In genomic region chr9:136606687-136607333, GRCh38 we compare ENCODE assay signal across 25 cellular contexts. TPM values are rescaled to one million over a fixed set of nuclear protein-coding genes. Genes with fewer than 3 reads are reported as not detected.
DNase-seq lines count a peak whose midpoint lies in the region; ATAC-seq and TF ChIP-seq lines count a peak whose summit lies in the region.
"Had no signal": no experiment of that assay in that cellular context is flagged by ENCODE, and none has a peak within 500 bp of the region (broad histone marks: within the 10 kb centered on the region; RNA-seq: fewer than 3 reads in every experiment).

No MANE protein-coding gene starts in this region.

- H3K4me1 Mint-ChIP-seq in activated CD8-positive, alpha-beta memory T cell treated with anti-CD3 and anti-CD28 coated beads, Interleukin-2, amount 10 ng/mL, durations not matched to agents 7 days and 5 days: no peaks in the 10 kb centered on the region
- H3K4me1 Mint-ChIP-seq: activated naive CD8-positive, alpha-beta T cell treated with anti-CD3 and anti-CD28 coated beads, Interleukin-2, amount 10 ng/mL, durations not matched to agents 7 days and 5 days; CD8-positive, alpha-beta memory T cell had no signal

- peak overlapping the region; percentile 71 for H3K27ac ChIP-seq in SJSA1
- peak overlapping the region; percentile 30 for H3K27ac ChIP-seq in layer of hippocampus (ENCODE audit: low read depth, low read length)
- peak overlapping the region; percentile 74 for H3K27ac ChIP-seq in rectal smooth muscle tissue (ENCODE audit: low read depth, low read length)
- H3K27ac ChIP-seq: body of pancreas had no signal

- no peak overlapping the region for H3K27ac Mint-ChIP-seq in activated CD8-positive, alpha-beta memory T cell treated with anti-CD3 and anti-CD28 coated beads, Interleukin-2, amount 10 ng/mL, durations not matched to agents 7 days and 5 days
- H3K27ac Mint-ChIP-seq: activated naive CD8-positive, alpha-beta T cell treated with anti-CD3 and anti-CD28 coated beads, Interleukin-2, amount 10 ng/mL, durations not matched to agents 7 days and 5 days; activated T-helper 2 cell treated with anti-CD3 and anti-CD28 coated beads, Interferon-gamma antibody, Interleukin-2, Interleukin-4, amounts not matched to agents 10 μg/mL and 5 μg/mL and 100 μg/mL, durations not matched to agents 14 hours and 24 hours and 36 hours; CD8-positive, alpha-beta memory T cell; natural killer cell; progenitor cell of endocrine pancreas; type B pancreatic cell had no signal

- no peak for ATAC-seq in activated CD8-positive, alpha-beta memory T cell treated with anti-CD3 and anti-CD28 coated beads, Interleukin-2, amount 10 ng/mL, durations not matched to agents 7 days and 5 days
- ATAC-seq: body of pancreas, natural killer cell had no signal

- no peak overlapping the region for H3K4me3 Mint-ChIP-seq in activated CD8-positive, alpha-beta memory T cell treated with anti-CD3 and anti-CD28 coated beads, Interleukin-2, amount 10 ng/mL, durations not matched to agents 7 days and 5 days
- H3K4me3 Mint-ChIP-seq: activated naive CD8-positive, alpha-beta T cell treated with anti-CD3 and anti-CD28 coated beads, Interleukin-2, amount 10 ng/mL, durations not matched to agents 7 days and 5 days; CD8-positive, alpha-beta memory T cell; natural killer cell had no signal

- no peaks in the 10 kb centered on the region for H3K9me3 Mint-ChIP-seq in activated CD8-positive, alpha-beta memory T cell treated with anti-CD3 and anti-CD28 coated beads, Interleukin-2, amount 10 ng/mL, durations not matched to agents 7 days and 5 days (ENCODE audit: low read depth)
- H3K9me3 Mint-ChIP-seq: activated naive CD8-positive, alpha-beta T cell treated with anti-CD3 and anti-CD28 coated beads, Interleukin-2, amount 10 ng/mL, durations not matched to agents 7 days and 5 days; activated T-helper 2 cell treated with anti-CD3 and anti-CD28 coated beads, Interferon-gamma antibody, Interleukin-2, Interleukin-4, amounts not matched to agents 10 μg/mL and 5 μg/mL and 100 μg/mL, durations not matched to agents 14 hours and 24 hours and 36 hours; CD8-positive, alpha-beta memory T cell; natural killer cell; type B pancreatic cell had no signal

- H3K27me3 Mint-ChIP-seq in activated CD8-positive, alpha-beta memory T cell treated with anti-CD3 and anti-CD28 coated beads, Interleukin-2, amount 10 ng/mL, durations not matched to agents 7 days and 5 days: peaks cover 3% of the 10 kb centered on the region
- H3K27me3 Mint-ChIP-seq: type B pancreatic cell had no signal

- H3K27me3 ChIP-seq in SJSA1 (replicated peaks) (no peaks in the 10 kb centered on the region), layer of hippocampus (ENCODE audit: control insufficient read depth, insufficient read depth, low read length) (no peaks in the 10 kb centered on the region), rectal smooth muscle tissue (ENCODE audit: control insufficient read depth, insufficient read depth, low read length) (peaks cover 5% of the 10 kb centered on the region)
- H3K27me3 ChIP-seq: body of pancreas had no signal

- H3K4me1 ChIP-seq in SJSA1 (replicated peaks) (peaks cover 42% of the 10 kb centered on the region), rectal smooth muscle tissue (ENCODE audit: control insufficient read depth, insufficient read depth, low read length) (peaks cover 7% of the 10 kb centered on the region)
- H3K4me1 ChIP-seq: body of pancreas had no signal

- H3K9ac ChIP-seq in rectal smooth muscle tissue (ENCODE audit: low read length): no peak overlapping the region

- DNase-seq in ELF-1 (ENCODE audit: low read depth, low spot score): peak; percentile 61
- peak in 1 of 2 experiments; percentile 53 for DNase-seq in SJSA1 (ENCODE audit: low read depth in 1 of 2, low spot score in 2 of 2)
- DNase-seq in activated CD4-positive, alpha-beta T cell treated with anti-CD3 and anti-CD28 coated beads, Interleukin-2, amount 50 U/mL, for 4 hours: no peak
- no peak for DNase-seq in activated CD8-positive, alpha-beta memory T cell treated with anti-CD3 and anti-CD28 coated beads, Interleukin-2, amount 10 ng/mL, durations not matched to agents 7 days and 5 days
- DNase-seq in KG1 (lab: John Stamatoyannopoulos, UW): no peak
- DNase-seq in erythroblast (lab: John Stamatoyannopoulos, UW): no peak
- DNase-seq: activated CD4-positive, alpha-beta T cell treated with anti-CD3 and anti-CD28 coated beads for 4 hours; activated naive CD8-positive, alpha-beta T cell treated with anti-CD3 and anti-CD28 coated beads, Interleukin-2, amount 10 ng/mL, durations not matched to agents 7 days and 5 days; CD8-positive, alpha-beta memory T cell; IMR-90; mammary epithelial cell; natural killer cell; NCI-H2171 treated with DMSO at 0.1 percent for 48 hours; NCI-H748 treated with DMSO at 0.1 percent for 48 hours; stimulated activated CD4-positive, alpha-beta T cell treated with anti-CD3 and anti-CD28 coated beads, Interleukin-2, amount 100 ng/mL, for 48 hours; stimulated activated naive CD4-positive, alpha-beta T cell treated with Interleukin-2 at 50 U/mL for 16 hours had no signal

- H3K36me3 Mint-ChIP-seq in activated CD8-positive, alpha-beta memory T cell treated with anti-CD3 and anti-CD28 coated beads, Interleukin-2, amount 10 ng/mL, durations not matched to agents 7 days and 5 days: no peaks in the 10 kb centered on the region
- H3K36me3 Mint-ChIP-seq: activated naive CD8-positive, alpha-beta T cell treated with anti-CD3 and anti-CD28 coated beads, Interleukin-2, amount 10 ng/mL, durations not matched to agents 7 days and 5 days; CD8-positive, alpha-beta memory T cell; natural killer cell; type B pancreatic cell had no signal

- TF ChIP-seq POLR2A in erythroblast (IDR thresholded peaks at IDR 0.05; ENCODE audit: low read length): no peak

- CTCF ChIA-PET in activated CD8-positive, alpha-beta memory T cell treated with anti-CD3 and anti-CD28 coated beads, Interleukin-2, amount 10 ng/mL, durations not matched to agents 7 days and 5 days (lab: Charles Lee): no interaction called here

- H3K4me3 ChIP-seq in SJSA1 (no peak overlapping the region), rectal smooth muscle tissue (ENCODE audit: low read length) (no peak overlapping the region)
- H3K4me3 ChIP-seq: body of pancreas, coronary artery, skin epidermis had no signal

- H3K36me3 ChIP-seq in SJSA1 (no peaks in the 10 kb centered on the region), rectal smooth muscle tissue (ENCODE audit: control insufficient read depth, insufficient read depth, low read length) (no peaks in the 10 kb centered on the region)

- no peaks in the 10 kb centered on the region for H3K9me3 ChIP-seq in SJSA1 (replicated peaks)
- H3K9me3 ChIP-seq: body of pancreas had no signal

RNA-seq across cellular contexts. Expression of gene EGFL7, which starts 55.9 kb away (rescaled TPM):
- total RNA-seq in SJSA1 (2014; rRNA removed; shearing (Covaris generic)): 0.08 TPM in 1 of 2 replicates, not detected in the other
- 1 to 10 TPM in 1 of 2 experiments, under 1 TPM in 1; 0.29 to 1.1 TPM for total RNA-seq in activated CD8-positive, alpha-beta memory T cell treated with anti-CD3 and anti-CD28 coated beads, Interleukin-2, amount 10 ng/mL, durations not matched to agents 7 days and 5 days
- total RNA-seq: OCI-LY7 had no signal
